In the genomic region with DNA sequence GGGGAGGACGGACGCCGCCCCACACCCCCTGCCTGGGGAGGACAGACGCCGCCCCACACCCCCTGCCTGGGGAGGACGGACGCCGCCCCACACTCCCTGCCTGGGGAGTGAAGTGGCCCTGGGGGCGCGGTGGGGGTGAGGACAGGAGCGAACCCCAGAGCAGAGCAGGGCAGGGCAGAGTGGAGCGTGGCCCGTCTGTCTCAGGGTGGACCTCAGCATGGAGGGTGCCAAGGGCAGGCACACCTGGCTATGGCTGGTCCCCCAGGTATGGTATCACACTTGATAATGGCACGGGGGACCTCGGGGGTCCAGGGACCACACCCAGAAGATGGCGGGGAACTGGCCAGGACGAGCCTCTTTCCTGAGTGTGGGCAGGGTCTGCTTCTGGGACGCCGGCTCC, we compare ENCODE assay signal across 24 cellular contexts. TPM values are rescaled to one million over a fixed set of nuclear protein-coding genes. Genes with fewer than 3 reads are reported as not detected.
"Had no signal": no experiment of that assay in that cellular context is flagged by ENCODE, and none has a peak within 500 bp of the region (broad histone marks: within the 10 kb centered on the region; RNA-seq: fewer than 3 reads in every experiment).

No MANE protein-coding gene starts in this region.

- H3K36me3 Mint-ChIP-seq: activated naive CD4-positive, alpha-beta T cell treated with anti-CD3 and anti-CD28 coated beads, Interleukin-2, amount 50 U/mL, for 24 hours had no signal

- H3K27ac Mint-ChIP-seq: activated CD4-positive, alpha-beta memory T cell treated with anti-CD3 and anti-CD28 coated beads, Interleukin-2, amount 10 ng/mL, durations not matched to agents 7 days and 5 days; activated CD4-positive, alpha-beta T cell treated with anti-CD3 and anti-CD28 coated beads, Interleukin-2, amount 10 ng/mL, durations not matched to agents 24 days and 14 days; activated naive CD4-positive, alpha-beta T cell treated with anti-CD3 and anti-CD28 coated beads, Interleukin-2, amount 50 U/mL, for 24 hours; activated naive CD8-positive, alpha-beta T cell treated with anti-CD3 and anti-CD28 coated beads, Interleukin-2, amount 50 U/mL, for 24 hours; activated T-cell treated with anti-CD3 and anti-CD28 coated beads, Interleukin-2, amount 50 U/mL, for 24 hours; nephron progenitor cell; stimulated activated naive B cell treated with anti-CD40 and anti-IgM and Interleukin-4, amounts not matched to agents 10 μg/mL and 1 μg/mL and 100 μg/mL, for 72 hours had no signal

- H3K4me1 Mint-ChIP-seq: activated CD4-positive, alpha-beta T cell treated with anti-CD3 and anti-CD28 coated beads, Interleukin-2, amount 10 ng/mL, durations not matched to agents 24 days and 14 days had no signal

- H3K27me3 Mint-ChIP-seq: activated CD4-positive, alpha-beta memory T cell treated with anti-CD3 and anti-CD28 coated beads, Interleukin-2, amount 10 ng/mL, durations not matched to agents 7 days and 5 days; activated CD4-positive, alpha-beta T cell treated with anti-CD3 and anti-CD28 coated beads, Interleukin-2, amount 10 ng/mL, durations not matched to agents 24 days and 14 days; activated naive CD4-positive, alpha-beta T cell treated with anti-CD3 and anti-CD28 coated beads, Interleukin-2, amount 50 U/mL, for 24 hours; activated naive CD8-positive, alpha-beta T cell treated with anti-CD3 and anti-CD28 coated beads, Interleukin-2, amount 50 U/mL, for 24 hours; activated T-cell treated with anti-CD3 and anti-CD28 coated beads, Interleukin-2, amount 50 U/mL, for 24 hours; central memory CD8-positive, alpha-beta T cell; stimulated activated naive B cell treated with anti-CD40 and anti-IgM and Interleukin-4, amounts not matched to agents 10 μg/mL and 1 μg/mL and 100 μg/mL, for 72 hours had no signal

- H3K9me3 Mint-ChIP-seq: activated CD4-positive, alpha-beta memory T cell treated with anti-CD3 and anti-CD28 coated beads, Interleukin-2, amount 10 ng/mL, durations not matched to agents 7 days and 5 days; activated CD4-positive, alpha-beta T cell treated with anti-CD3 and anti-CD28 coated beads, Interleukin-2, amount 10 ng/mL, durations not matched to agents 24 days and 14 days; activated naive CD4-positive, alpha-beta T cell treated with anti-CD3 and anti-CD28 coated beads, Interleukin-2, amount 50 U/mL, for 24 hours; activated naive CD8-positive, alpha-beta T cell treated with anti-CD3 and anti-CD28 coated beads, Interleukin-2, amount 50 U/mL, for 24 hours; activated T-cell treated with anti-CD3 and anti-CD28 coated beads, Interleukin-2, amount 50 U/mL, for 24 hours; central memory CD8-positive, alpha-beta T cell; nephron progenitor cell; stimulated activated naive B cell treated with anti-CD40 and anti-IgM and Interleukin-4, amounts not matched to agents 10 μg/mL and 1 μg/mL and 100 μg/mL, for 72 hours had no signal

- H3K27ac ChIP-seq: gastrocnemius medialis, hepatocyte, ovary, psoas muscle, tibial nerve, VCaP had no signal

- DNase-seq: activated CD4-positive, alpha-beta memory T cell treated with anti-CD3 and anti-CD28 coated beads, Interleukin-2, amount 10 ng/mL, durations not matched to agents 7 days and 5 days; activated CD4-positive, alpha-beta T cell treated with anti-CD3 and anti-CD28 coated beads, Interleukin-2, amount 10 ng/mL, durations not matched to agents 24 days and 14 days; activated CD8-positive, alpha-beta memory T cell treated with anti-CD3 and anti-CD28 coated beads, Interleukin-2, amount 50 U/mL, for 48 hours; activated naive CD8-positive, alpha-beta T cell treated with anti-CD3 and anti-CD28 coated beads, Interleukin-2, amount 50 U/mL, for 24 hours; activated T-cell treated with anti-CD3 and anti-CD28 coated beads, Interleukin-2, amount 50 U/mL, for 24 hours; effector CD8-positive, alpha-beta T cell; gastrocnemius medialis; glutamatergic neuron; mesenchymal stem cell; nephron progenitor cell; stimulated activated CD4-positive, alpha-beta T cell treated with anti-CD3 and anti-CD28 coated beads, Interleukin-15, amount 100 ng/mL, for 24 hours; stimulated activated CD4-positive, alpha-beta T cell treated with anti-CD3 and anti-CD28 coated beads, Interleukin-2, amount 100 ng/mL, for 24 hours; stimulated activated naive B cell treated with anti-CD40 and anti-IgM and Interleukin-4, amounts not matched to agents 10 μg/mL and 1 μg/mL and 100 μg/mL, for 72 hours had no signal

- H3K4me3 ChIP-seq: gastrocnemius medialis, hepatocyte, ovary, psoas muscle, tibial nerve had no signal

- H3K27me3 ChIP-seq: gastrocnemius medialis, hepatocyte, ovary, tibial nerve had no signal

- H3K4me3 Mint-ChIP-seq: activated CD4-positive, alpha-beta memory T cell treated with anti-CD3 and anti-CD28 coated beads, Interleukin-2, amount 10 ng/mL, durations not matched to agents 7 days and 5 days; activated CD4-positive, alpha-beta T cell treated with anti-CD3 and anti-CD28 coated beads, Interleukin-2, amount 10 ng/mL, durations not matched to agents 24 days and 14 days; activated naive CD4-positive, alpha-beta T cell treated with anti-CD3 and anti-CD28 coated beads, Interleukin-2, amount 50 U/mL, for 24 hours; activated naive CD8-positive, alpha-beta T cell treated with anti-CD3 and anti-CD28 coated beads, Interleukin-2, amount 50 U/mL, for 24 hours; activated T-cell treated with anti-CD3 and anti-CD28 coated beads, Interleukin-2, amount 50 U/mL, for 24 hours; central memory CD8-positive, alpha-beta T cell; nephron progenitor cell; stimulated activated naive B cell treated with anti-CD40 and anti-IgM and Interleukin-4, amounts not matched to agents 10 μg/mL and 1 μg/mL and 100 μg/mL, for 72 hours had no signal

- H3K4me1 ChIP-seq: gastrocnemius medialis, psoas muscle, tibial nerve had no signal

- ATAC-seq: activated CD4-positive, CD25-positive, alpha-beta regulatory T cell treated with anti-CD3 and anti-CD28 coated beads, Interleukin-2, amount 50 U/mL, for 24 hours; activated naive CD8-positive, alpha-beta T cell treated with anti-CD3 and anti-CD28 coated beads, Interleukin-2, amount 50 U/mL, for 24 hours; gastrocnemius medialis; left colon; psoas muscle; stimulated activated naive B cell treated with anti-CD40 and anti-IgM and Interleukin-4, amounts not matched to agents 10 μg/mL and 1 μg/mL and 100 μg/mL, for 72 hours had no signal

- H3K9me3 ChIP-seq: gastrocnemius medialis, ovary, psoas muscle, tibial nerve had no signal

RNA-seq across cellular contexts. Expression of gene DOK7, which starts 59.5 kb away (rescaled TPM):
- total RNA-seq: activated CD4-positive, alpha-beta memory T cell treated with anti-CD3 and anti-CD28 coated beads, Interleukin-2, amount 10 ng/mL, durations not matched to agents 7 days and 5 days; activated CD4-positive, alpha-beta T cell treated with anti-CD3 and anti-CD28 coated beads, Interleukin-2, amount 10 ng/mL, durations not matched to agents 24 days and 14 days; dermis microvascular lymphatic vessel endothelial cell; T-helper 1 cell treated with Interleukin-12 subunit alpha and Interleukin-12 subunit beta and Interleukin-4 antibody, amounts not matched to agents 30 ng/mL and 1 ng/mL, for 36 hours had no signal
